ENCODE assay signal across 13 cellular contexts in the genomic region with DNA sequence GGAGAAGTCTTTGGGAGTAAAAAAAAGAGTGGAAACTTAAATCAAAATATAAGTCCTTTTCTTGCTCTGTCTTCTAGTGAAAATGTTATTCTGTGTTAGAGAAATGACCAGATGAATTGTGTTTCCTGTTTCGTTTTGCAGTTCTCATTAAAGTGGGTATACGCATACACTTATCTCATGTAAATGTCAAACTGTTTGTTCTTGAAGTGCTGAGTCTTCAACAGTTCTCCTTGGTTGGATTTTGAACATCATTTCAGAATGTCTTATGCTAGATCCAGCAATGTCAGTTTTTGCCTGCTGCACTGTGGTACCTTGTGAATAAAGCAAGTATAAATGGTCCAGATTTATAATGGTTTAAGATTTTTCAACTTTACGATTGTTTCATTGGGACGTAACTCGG.
DNase-seq lines count a peak whose midpoint lies in the region; ATAC-seq and TF ChIP-seq lines count a peak whose summit lies in the region.
"Had no signal": no experiment of that assay in that cellular context is flagged by ENCODE, and none has a peak within 500 bp of the region (broad histone marks: within the 10 kb centered on the region; RNA-seq: fewer than 3 reads in every experiment).

No MANE protein-coding gene starts in this region.

- TF ChIP-seq CTCF in GM12864 (IDR thresholded peaks at IDR 0.05; ENCODE audit: low read depth, low read length, missing control alignments) = no peak

- peak; percentile 26 for DNase-seq in GM12864 (ENCODE audit: low read depth)
- DNase-seq in effector memory CD8-positive, alpha-beta T cell = no peak
- DNase-seq in left cardiac atrium = no peak
- DNase-seq in HT-29 (ENCODE audit: low spot score) = no peak
- DNase-seq in NK-92 treated with Interleukin-12 subunit alpha and Interleukin-12 subunit beta, amount 100 ng/mL, for 24 hours (lab: John Stamatoyannopoulos, UW) = no peak
- DNase-seq: activated CD4-positive, CD25-positive, alpha-beta regulatory T cell treated with anti-CD3 and anti-CD28 coated beads, Interleukin-2, amount 50 U/mL, for 72 hours; NCI-H1417 treated with DMSO at 0.1 percent for 48 hours; RPMI8226; stimulated activated CD4-positive, alpha-beta T cell treated with anti-CD3 and anti-CD28 coated beads, Interleukin-4, amount 100 ng/mL, for 24 hours; trophoblast cell had no signal

- no peaks in the 10 kb centered on the region for H3K27me3 Mint-ChIP-seq in effector memory CD8-positive, alpha-beta T cell

- peak overlapping the region; percentile 29 to 82 for H3K27ac Mint-ChIP-seq in effector memory CD8-positive, alpha-beta T cell

- intact Hi-C loops in left cardiac atrium (cut with DNase I) = no loop called here

- peak; percentile 35 for ATAC-seq in GM19467 (IDR thresholded peaks at IDR 0.05; ENCODE audit: unreplicated experiment)
- peak; percentile 38 for ATAC-seq in HG03280 (IDR thresholded peaks at IDR 0.05; ENCODE audit: unreplicated experiment)
- no peak for ATAC-seq in effector memory CD8-positive, alpha-beta T cell (replicated peaks)
- ATAC-seq in left cardiac atrium = no peak
- no peak for ATAC-seq in GM21447 (IDR thresholded peaks at IDR 0.05; ENCODE audit: unreplicated experiment)

- no peaks in the 10 kb centered on the region for H3K9me3 Mint-ChIP-seq in effector memory CD8-positive, alpha-beta T cell

- H3K4me1 Mint-ChIP-seq in effector memory CD8-positive, alpha-beta T cell (ENCODE audit: low read depth in 2 of 2) = peaks cover 24 to 38% of the 10 kb centered on the region in 2 donors

- no peak overlapping the region for H3K4me3 ChIP-seq in GM12864 (ENCODE audit: low read depth, low read length)

- peaks cover 8% of the 10 kb centered on the region for H3K36me3 Mint-ChIP-seq in effector memory CD8-positive, alpha-beta T cell (ENCODE audit: insufficient read depth)

- peak overlapping the region; percentile 21 to 47 for H3K4me3 Mint-ChIP-seq in effector memory CD8-positive, alpha-beta T cell

Comparison
In these comparisons a context has a peak if more than half of its experiments do, and no peak if none do; other contexts are left out.
1. ATAC-seq: peak in GM19467 (single experiment) and HG03280 (single experiment); none in effector memory CD8-positive, alpha-beta T cell (single experiment), left cardiac atrium (0 of 2) and GM21447 (single experiment).